9 cellular contexts compared by ENCODE assay signal in the genomic region with DNA sequence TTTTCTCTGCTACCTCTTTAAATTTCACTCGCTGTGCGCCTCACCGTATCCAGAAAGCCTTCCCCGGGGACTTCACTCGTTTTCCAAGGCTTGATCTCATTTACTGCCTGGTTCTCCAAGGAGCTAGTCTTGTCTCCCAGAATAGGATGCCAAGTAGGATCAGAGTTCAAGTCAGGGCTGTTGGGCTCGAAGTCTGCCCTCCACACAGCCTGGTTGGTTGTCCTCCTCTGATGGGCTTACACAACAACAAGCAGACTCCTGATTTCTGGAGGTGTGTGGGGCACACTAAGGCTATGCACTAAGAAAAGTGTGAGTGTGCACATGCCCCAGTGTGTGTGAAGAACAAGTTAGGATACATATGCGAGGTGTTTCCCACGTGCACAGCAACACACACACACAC. TPM values are rescaled to one million over a fixed set of nuclear protein-coding genes. Genes with fewer than 3 reads are reported as not detected.
DNase-seq lines count a peak whose midpoint lies in the region; FAIRE-seq and TF ChIP-seq lines count a peak whose summit lies in the region.
"Had no signal": no experiment of that assay in that cellular context is flagged by ENCODE, and none has a peak within 500 bp of the region (broad histone marks: within the 10 kb centered on the region; RNA-seq: fewer than 3 reads in every experiment).

No MANE protein-coding gene starts in this region.

- peak overlapping the region in 3 of 4 donors; percentile 5 to 94 (median 46) for H3K4me3 Mint-ChIP-seq in IgD-negative memory B cell

- H3K36me3 ChIP-seq in adipocyte (ENCODE audit: control insufficient read depth, insufficient read depth, low read length, severe bottlenecking): peaks cover 24% of the 10 kb centered on the region
- H3K36me3 ChIP-seq in left ventricle myocardium inferior: no peaks in the 10 kb centered on the region
- no peaks in the 10 kb centered on the region for H3K36me3 ChIP-seq in small intestine (ENCODE audit: control insufficient read depth in 2 of 2, insufficient read depth in 2 of 2, low read length in 2 of 2)

- H3K27me3 ChIP-seq in adipocyte (replicated peaks; ENCODE audit: control insufficient read depth, insufficient read depth, low read length) (no peaks in the 10 kb centered on the region), left ventricle myocardium inferior (ENCODE audit: low read depth) (no peaks in the 10 kb centered on the region), small intestine (ENCODE audit: control insufficient read depth in 2 of 2, insufficient read depth in 2 of 2, low read length in 2 of 2) (no peaks in the 10 kb centered on the region)
- H3K27me3 ChIP-seq: dorsolateral prefrontal cortex had no signal

- no peaks in the 10 kb centered on the region for H3K9me3 Mint-ChIP-seq in IgD-negative memory B cell

- intact Hi-C loops in left ventricle myocardium inferior (cut with micrococcal nuclease): no loop called here

- H3K9me3 ChIP-seq in adipocyte (ENCODE audit: control insufficient read depth, low read length) (no peaks in the 10 kb centered on the region), left ventricle myocardium inferior (replicated peaks) (no peaks in the 10 kb centered on the region), small intestine (ENCODE audit: control insufficient read depth, low read depth) (no peaks in the 10 kb centered on the region)

- H3K27me3 Mint-ChIP-seq in IgD-negative memory B cell: no peaks in the 10 kb centered on the region

- H3K4me3 ChIP-seq in adipocyte (ENCODE audit: low read length) (peak overlapping the region; percentile 10), left ventricle myocardium inferior (no peak overlapping the region), small intestine (ENCODE audit: low read depth in 1 of 2, low read length in 2 of 2) (no peak overlapping the region)
- H3K4me3 ChIP-seq: dorsolateral prefrontal cortex had no signal

- DNase-seq in adipocyte (ENCODE audit: low read depth): peak; percentile 39
- no peak for DNase-seq in left ventricle myocardium inferior
- DNase-seq in small intestine: peak; percentile 95
- DNase-seq in activated gamma-delta T cell (lab: John Stamatoyannopoulos, UW): no peak
- DNase-seq in NCI-H1048 (lab: John Stamatoyannopoulos, UW): no peak
- no peak for DNase-seq in NCI-H1105 treated with DMSO at 0.1 percent for 48 hours (lab: John Stamatoyannopoulos, UW)
- DNase-seq in activated CD8-positive, alpha-beta memory T cell treated with anti-CD3 and anti-CD28 coated beads for 24 hours: no peak
- DNase-seq: dorsolateral prefrontal cortex had no signal

- peaks cover 50 to 65% (median 58%) of the 10 kb centered on the region in 3 donors for H3K4me1 Mint-ChIP-seq in IgD-negative memory B cell

- TF ChIP-seq CTCF in left ventricle myocardium inferior (IDR thresholded peaks at IDR 0.05; ENCODE audit: borderline replicate concordance): no peak

- H3K27ac ChIP-seq in left ventricle myocardium inferior (replicated peaks): peak overlapping the region; percentile 73
- H3K27ac ChIP-seq in small intestine (ENCODE audit: low read depth in 1 of 2, low read length in 1 of 2): peak overlapping the region; percentile 97

- WGBS in small intestine, 3 donors: 18 to 36% (median 29%) methylated on average over 8 of the region's 8 CpGs

- H3K36me3 Mint-ChIP-seq in IgD-negative memory B cell: no peaks in the 10 kb centered on the region

- FAIRE-seq in small intestine (lab: Jason Lieb, UNC): no peak

- H3K4me1 ChIP-seq in adipocyte (ENCODE audit: control insufficient read depth, insufficient read depth, low read length): peaks cover 54% of the 10 kb centered on the region
- H3K4me1 ChIP-seq in left ventricle myocardium inferior: peaks cover 47% of the 10 kb centered on the region
- H3K4me1 ChIP-seq in small intestine (ENCODE audit: control insufficient read depth in 2 of 2, insufficient read depth in 1 of 2, low read depth in 1 of 2, low read length in 1 of 2): peaks cover 26 to 34% of the 10 kb centered on the region in 2 donors

- H3K27ac Mint-ChIP-seq in IgD-negative memory B cell: peak overlapping the region; percentile 75 to 97 (median 96)

- H3K9ac ChIP-seq in adipocyte (ENCODE audit: low read length): peak overlapping the region; percentile 60

RNA-seq across cellular contexts. Expression of a gene that starts 14.0 kb away (rescaled TPM):
- polyA plus RNA-seq in IgD-negative memory B cell (78.3 TPM), small intestine (100 to 1,000 TPM in 2 of 3 donors, 10 to 100 TPM in 1; 97.5 to 190 (median 164) TPM)
- 131 TPM for total RNA-seq in left ventricle myocardium inferior

Comparison
In these comparisons a context has a peak if more than half of its experiments do, and no peak if none do; other contexts are left out.
1. DNase-seq: peak in adipocyte (single experiment) and small intestine (single experiment); none in left ventricle myocardium inferior (single experiment), activated gamma-delta T cell (single experiment), NCI-H1048 (single experiment), NCI-H1105 treated with DMSO at 0.1 percent for 48 hours (single experiment) and activated CD8-positive, alpha-beta memory T cell treated with anti-CD3 and anti-CD28 coated beads for 24 hours (single experiment).